8 cellular contexts compared by ENCODE assay signal in genomic region chr14:75279153-75279738, GRCh38. TPM values are rescaled to one million over a fixed set of nuclear protein-coding genes. Genes with fewer than 3 reads are reported as not detected.
A peak's percentile ranks its signal among the peaks of the same experiment; 100 is the strongest.
DNase-seq lines count a peak whose midpoint lies in the region; ATAC-seq, FAIRE-seq and TF ChIP-seq lines count a peak whose summit lies in the region.

No MANE protein-coding gene starts in this region.

- H3K36me3 Mint-ChIP-seq in GM23338 (ENCODE audit: low read depth): peaks cover 31% of the 10 kb centered on the region

- H3K4me1 ChIP-seq in GM23338 (ENCODE audit: insufficient read depth) (peaks cover 23% of the 10 kb centered on the region), OCI-LY1 (ENCODE audit: insufficient read depth, low read length, severe bottlenecking) (peaks cover 21% of the 10 kb centered on the region), foreskin keratinocyte (peaks cover 18% of the 10 kb centered on the region)

- CTCF ChIA-PET in BJ (lab: Yijun Ruan, JAX): interaction anchor here (1.0 to 1.5 kb wide), 2 partner anchors 20 to 143 kb away, joined by 3 to 4 read pairs; no protein-coding TSS in a partner anchor

- H3K27ac Mint-ChIP-seq in GM23338: peak overlapping the region; percentile 100

- DNase-seq in BJ (ENCODE audit: low read depth) (no peak), GM23338 (ENCODE audit: low spot score) (peak; percentile 46), foreskin keratinocyte (peak in 1 of 2 donors; percentile 50), urothelium cell line (ENCODE audit: low spot score) (peak; percentile 53)
- DNase-seq in activated naive CD4-positive, alpha-beta T cell treated with Interleukin-2 at 50 U/mL for 16 hours: peak; percentile 49

- peaks cover 60% of the 10 kb centered on the region for H3K27me3 Mint-ChIP-seq in GM23338 (ENCODE audit: insufficient read depth, low read depth, poor library complexity)

- H3K79me2 ChIP-seq in GM23338 (replicated peaks; ENCODE audit: insufficient read depth) (peaks cover 18% of the 10 kb centered on the region), OCI-LY1 (ENCODE audit: insufficient read depth, low read length) (no peaks in the 10 kb centered on the region), neural cell (replicated peaks; ENCODE audit: insufficient read depth, low read length) (no peaks in the 10 kb centered on the region)

- H3K27me3 ChIP-seq in BJ (ENCODE audit: control insufficient read depth, insufficient read depth, low read length) (no peaks in the 10 kb centered on the region), GM23338 (ENCODE audit: insufficient read depth) (peaks cover 41% of the 10 kb centered on the region), OCI-LY1 (ENCODE audit: insufficient read depth, low read length) (peaks cover 20% of the 10 kb centered on the region), foreskin keratinocyte (no peaks in the 10 kb centered on the region), neural cell (ENCODE audit: insufficient read depth, low read depth, low read length) (peaks cover 15% of the 10 kb centered on the region)

- peaks cover 33% of the 10 kb centered on the region for H3K4me1 Mint-ChIP-seq in GM23338

- H3K4me2 ChIP-seq in GM23338 (peak overlapping the region; percentile 97), OCI-LY1 (ENCODE audit: low read length) (peak overlapping the region; percentile 94), neural cell (ENCODE audit: low read length) (peak overlapping the region; percentile 91)

- H4K20me1 ChIP-seq in GM23338 (replicated peaks; ENCODE audit: insufficient read depth) (0 out of 2 replicates have a peak, but pooled peaks cover 7% of the 10 kb centered on the region), OCI-LY1 (ENCODE audit: insufficient read depth, low read length) (no peaks in the 10 kb centered on the region), neural cell (ENCODE audit: insufficient read depth) (no peaks in the 10 kb centered on the region)

- H3K4me3 ChIP-seq in BJ (ENCODE audit: low read depth, low read length) (peak overlapping the region; percentile 87), GM23338 (peak overlapping the region; percentile 99), OCI-LY1 (ENCODE audit: low read depth, low read length, poor library complexity, severe bottlenecking) (peak overlapping the region; percentile 61), neural cell (ENCODE audit: low read length) (peak overlapping the region; percentile 91)

- TF ChIP-seq EP300 in neural cell (conservative IDR thresholded peaks at IDR 0.05; ENCODE audit: poor library complexity, severe bottlenecking): peak; percentile 83

- H3K9me2 ChIP-seq in GM23338 (ENCODE audit: insufficient read depth): no peaks in the 10 kb centered on the region
- H3K9me2 ChIP-seq in OCI-LY1 (ENCODE audit: low read depth, low read length): no peaks in the 10 kb centered on the region
- H3K9me2 ChIP-seq in neural cell (ENCODE audit: insufficient read depth, low read length): no peaks in the 10 kb centered on the region

- peaks cover 18% of the 10 kb centered on the region for H3K36me3 ChIP-seq in BJ (ENCODE audit: control insufficient read depth, insufficient read depth, low read length)
- 0 out of 2 replicates have a peak, but pooled peaks cover 12% of the 10 kb centered on the region for H3K36me3 ChIP-seq in GM23338 (ENCODE audit: insufficient read depth)
- H3K36me3 ChIP-seq in OCI-LY1 (ENCODE audit: insufficient read depth, low read length): no peaks in the 10 kb centered on the region
- no peaks in the 10 kb centered on the region for H3K36me3 ChIP-seq in neural cell (ENCODE audit: insufficient read depth, low read length)

- H3K9me3 ChIP-seq in OCI-LY1 (ENCODE audit: low read length) (no peaks in the 10 kb centered on the region), neural cell (ENCODE audit: low read length) (no peaks in the 10 kb centered on the region)

- POLR2A ChIA-PET in BJ (lab: Charles Lee): interaction anchor here (0.6 kb wide), 2 partner anchors 14 to 96 kb away, joined by 9 to 26 read pairs; no protein-coding TSS in a partner anchor

- TF ChIP-seq CTCF in BJ (IDR thresholded peaks at IDR 0.05; ENCODE audit: insufficient read depth, low read depth, low read length) (no peak), GM23338 (conservative IDR thresholded peaks at IDR 0.05; ENCODE audit: low read depth in 2 of 2) (no peak), OCI-LY1 (IDR thresholded peaks at IDR 0.05; ENCODE audit: low read length) (no peak), foreskin keratinocyte (conservative IDR thresholded peaks at IDR 0.05) (no peak), neural cell (IDR thresholded peaks at IDR 0.05; ENCODE audit: poor library complexity, severe bottlenecking) (no peak)

- no peaks in the 10 kb centered on the region; the same call in 1 of the 3 replicates for H3K9me3 Mint-ChIP-seq in GM23338

- peak; percentile 50 for TF ChIP-seq RAD21 in neural cell (conservative IDR thresholded peaks at IDR 0.05)

- H3K27ac ChIP-seq in GM23338 (ENCODE audit: low read depth): no peak overlapping the region
- H3K27ac ChIP-seq in OCI-LY1 (ENCODE audit: low read depth, low read length, poor library complexity, severe bottlenecking): no peak overlapping the region
- peak overlapping the region; percentile 100 for H3K27ac ChIP-seq in foreskin keratinocyte
- H3K27ac ChIP-seq in neural cell (ENCODE audit: low read length): peak overlapping the region; percentile 92

- H3K4me3 Mint-ChIP-seq in GM23338: peak overlapping the region; percentile 92

- no peak overlapping the region for H2AFZ ChIP-seq in GM23338
- no peak overlapping the region for H2AFZ ChIP-seq in OCI-LY1 (ENCODE audit: low read length)
- H2AFZ ChIP-seq in neural cell (ENCODE audit: low read depth, low read length): no peak overlapping the region

- ATAC-seq in GM23338 (no peak), foreskin keratinocyte (no peak), GM21717 (IDR thresholded peaks at IDR 0.05; ENCODE audit: unreplicated experiment) (no peak)

- FAIRE-seq in urothelium cell line (lab: Jason Lieb, UNC): no peak

- peak overlapping the region; percentile 14; the same call in 1 of the 2 replicates for H3K9ac ChIP-seq in OCI-LY1 (ENCODE audit: low read length)
- H3K9ac ChIP-seq in neural cell (ENCODE audit: low read length): peak overlapping the region; percentile 100

- H3F3A ChIP-seq in GM23338 (replicated peaks; ENCODE audit: low read depth): peaks cover 39% of the 10 kb centered on the region
- H3F3A ChIP-seq in OCI-LY1 (ENCODE audit: insufficient read depth, low read length): no peaks in the 10 kb centered on the region
- H3F3A ChIP-seq in neural cell (ENCODE audit: insufficient read depth, low read length, poor library complexity, severe bottlenecking): peaks cover 4% of the 10 kb centered on the region

TF ChIP-seq in GM23338, 12 proteins besides CTCF, POLR2A, EP300 and RAD21 (continues in another document):
- TF ChIP-seq CREB1 (CRISPR knock-in tag; IDR thresholded peaks at IDR 0.05; ENCODE audit: low read depth): 0 out of 2 replicates have a peak, but pooled peaks have one; percentile 29
- no peak for TF ChIP-seq ZNF331 (CRISPR knock-in tag; IDR thresholded peaks at IDR 0.05; ENCODE audit: low read depth)
- no peak for TF ChIP-seq JUNB (IDR thresholded peaks at IDR 0.05; ENCODE audit: unreplicated experiment)

TF ChIP-seq in neural cell, 6 proteins besides CTCF, POLR2A, EP300 and RAD21:
- TF ChIP-seq REST (IDR thresholded peaks at IDR 0.05; ENCODE audit: borderline replicate concordance) (peak; percentile 80), SMC3 (conservative IDR thresholded peaks at IDR 0.05; ENCODE audit: poor library complexity) (peak; percentile 52), EZH2 (IDR thresholded peaks at IDR 0.05; ENCODE audit: borderline replicate concordance, insufficient read depth, low read length, poor library complexity, severe bottlenecking) (no peak), TAF1 (IDR thresholded peaks at IDR 0.05; ENCODE audit: low read depth) (no peak), POLR2AphosphoS5 (IDR thresholded peaks at IDR 0.05) (peak; percentile 91), MXI1 (conservative IDR thresholded peaks at IDR 0.05; ENCODE audit: poor library complexity, severe bottlenecking) (no peak)

RNA-seq across cellular contexts. Expression of gene FOS, which starts 0.6 kb away (rescaled TPM):
- polyA plus RNA-seq in BJ (2011; rRNA removed) (57.8 and 84.1 TPM in 2 replicates), GM23338 (2016; fragmentation: Nextera tagmentation; extraction: Ambion mirVana) (48.6 and 54.8 TPM in 2 replicates), foreskin keratinocyte (24.5 and 33.4 TPM in 2 replicates), neural cell (266 and 296 TPM in 2 replicates)
- 114 and 166 TPM in 2 replicates for polyA minus RNA-seq in BJ (2011; rRNA and poly(A)+ RNA removed)
- total RNA-seq in GM23338 (2014; rRNA removed; shearing (Covaris generic)): 39.7 and 47.3 TPM in 2 replicates
- 59.6 and 63.2 TPM in 2 replicates for total RNA-seq in foreskin keratinocyte
- 149 and 226 TPM in 2 replicates for polyA minus RNA-seq in neural cell

Comparison
In these comparisons a context has a peak if more than half of its experiments do, and no peak if none do; other contexts are left out.
1. H3K27ac ChIP-seq: peak in foreskin keratinocyte (single experiment) and neural cell (single experiment); none in GM23338 (single experiment) and OCI-LY1 (single experiment).
2. Peak in every context shown above with its lines, with median percentiles within 50 percentile points of each other: H3K4me3 ChIP-seq and H3K4me2 ChIP-seq.